ENCODE assay signal across 7 cellular contexts in genomic region chr22:50270302-50271010, GRCh38. TPM values are rescaled to one million over a fixed set of nuclear protein-coding genes. Genes with fewer than 3 reads are reported as not detected.
A peak's percentile ranks its signal among the peaks of the same experiment; 100 is the strongest.
DNase-seq lines count a peak whose midpoint lies in the region; ATAC-seq lines count a peak whose summit lies in the region.

Gene MAPK11, minus strand, starts transcription at chr22:50270380. Its CDS starts 88 bp downstream, at chr22:50270292.

- H3K36me3 Mint-ChIP-seq in activated CD4-positive, alpha-beta T cell treated with anti-CD3 and anti-CD28 coated beads for 36 hours (ENCODE audit: low read depth) = no peaks in the 10 kb centered on the region

- CTCF ChIA-PET in activated CD4-positive, alpha-beta T cell treated with anti-CD3 and anti-CD28 coated beads for 36 hours (lab: Charles Lee) = interaction anchor here (0.6 to 0.7 kb wide), 2 partner anchors 9 to 461 kb away, joined by 3 read pairs; partner anchors contain the start of gene MAPK12

- POLR2A ChIA-PET in activated CD4-positive, alpha-beta T cell treated with anti-CD3 and anti-CD28 coated beads for 36 hours (lab: Charles Lee) = no interaction called here

- peaks cover 13% of the 10 kb centered on the region for H3K4me1 Mint-ChIP-seq in activated CD4-positive, alpha-beta T cell treated with anti-CD3 and anti-CD28 coated beads for 36 hours

- H3K27ac Mint-ChIP-seq in activated CD4-positive, alpha-beta T cell treated with anti-CD3 and anti-CD28 coated beads for 36 hours = peak within 1 kb of the TSS; percentile 37

- H3K27ac ChIP-seq in cingulate gyrus (ENCODE audit: low read depth, low read length) = peak within 1 kb of the TSS; percentile 72

- intact Hi-C loops in activated CD4-positive, alpha-beta T cell treated with anti-CD3 and anti-CD28 coated beads for 36 hours (cut with DNase I, micrococcal nuclease) = loop anchor here (1.0 to 2.0 kb wide), 10 partner anchors 19 to 358 kb away; partner anchors contain the start of genes ARSA (in 1 of the 2), CHKB (in 1 of the 2), DENND6B (in 1 of the 2) and HDAC10 (in 1 of the 2)

- no peaks in the 10 kb centered on the region for H3K9me3 Mint-ChIP-seq in activated CD4-positive, alpha-beta T cell treated with anti-CD3 and anti-CD28 coated beads for 36 hours (ENCODE audit: low read depth)

- peak within 1 kb of the TSS; percentile 67 for H3K4me3 Mint-ChIP-seq in activated CD4-positive, alpha-beta T cell treated with anti-CD3 and anti-CD28 coated beads for 36 hours

- peak; percentile 47 for ATAC-seq in GM18498 (IDR thresholded peaks at IDR 0.05; ENCODE audit: unreplicated experiment)
- ATAC-seq in activated CD4-positive, alpha-beta T cell treated with anti-CD3 and anti-CD28 coated beads for 36 hours = peak; percentile 61
- peak; percentile 57 for ATAC-seq in left lobe of liver

- peaks cover 4% of the 10 kb centered on the region for H3K27me3 Mint-ChIP-seq in activated CD4-positive, alpha-beta T cell treated with anti-CD3 and anti-CD28 coated beads for 36 hours

- DNase-seq in LoVo (ENCODE audit: low spot score) (peak; percentile 67), left lobe of liver (ENCODE audit: low spot score) (peak; percentile 77), pons (ENCODE audit: low spot score) (no peak)
- peak; percentile 86 for DNase-seq in activated CD4-positive, alpha-beta T cell treated with anti-CD3 and anti-CD28 coated beads for 36 hours
- DNase-seq in stimulated activated CD4-positive, alpha-beta T cell treated with anti-CD3 and anti-CD28 coated beads, Interleukin-2, amount 100 ng/mL, for 4 hours (ENCODE audit: low read depth) = peak; percentile 74

RNA-seq across cellular contexts. Expression of gene MAPK11, which starts in this region (rescaled TPM):
- total RNA-seq in activated CD4-positive, alpha-beta T cell treated with anti-CD3 and anti-CD28 coated beads for 36 hours = 10 to 100 TPM; 11.6 to 13.6 TPM
- 8.2 TPM for total RNA-seq in left lobe of liver
